ENCODE assay signal across 8 cellular contexts in the genomic region with DNA sequence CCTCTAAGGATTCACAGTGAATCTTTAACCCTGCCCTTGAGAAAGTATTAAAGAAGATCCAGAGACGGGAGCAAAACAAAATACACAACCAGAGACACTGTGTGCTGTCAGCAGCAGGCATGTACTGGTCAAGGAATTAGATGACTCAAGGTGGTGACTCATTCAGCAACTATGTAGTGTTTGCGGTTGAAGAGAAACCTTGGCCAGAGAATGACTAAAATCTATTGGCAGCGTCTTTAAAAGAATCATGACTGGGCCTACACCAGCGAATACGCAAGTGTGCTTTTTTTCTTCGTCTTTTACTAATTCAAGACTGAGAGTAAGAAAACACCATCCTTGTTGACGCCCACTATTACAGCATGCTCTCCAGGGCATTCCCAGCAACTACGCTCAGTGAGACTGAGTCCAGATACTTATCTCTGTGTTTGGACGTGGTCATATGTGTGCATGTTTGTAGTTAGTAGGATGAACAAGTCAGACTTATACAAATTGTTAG.
DNase-seq lines count a peak whose midpoint lies in the region; ATAC-seq and TF ChIP-seq lines count a peak whose summit lies in the region.

No MANE protein-coding gene starts in this region.

- no peak for TF ChIP-seq CTCF in BJ (IDR thresholded peaks at IDR 0.05; ENCODE audit: insufficient read depth, low read depth, low read length)
- TF ChIP-seq CTCF in OCI-LY3 (IDR thresholded peaks at IDR 0.05; ENCODE audit: low read depth, low read length): no peak
- peak; percentile 10 for TF ChIP-seq CTCF in choroid plexus epithelial cell (conservative IDR thresholded peaks at IDR 0.05; ENCODE audit: low read depth, low read length)
- no peak for TF ChIP-seq CTCF in right lobe of liver (IDR thresholded peaks at IDR 0.05)
- TF ChIP-seq CTCF in tibial nerve (IDR thresholded peaks at IDR 0.05): no peak

- H3K79me2 ChIP-seq in OCI-LY3 (ENCODE audit: low read length): no peaks in the 10 kb centered on the region

- TF ChIP-seq POLR2A in right lobe of liver (IDR thresholded peaks at IDR 0.05) (no peak), tibial nerve (IDR thresholded peaks at IDR 0.05) (no peak)

- no peak overlapping the region for H2AFZ ChIP-seq in OCI-LY3 (ENCODE audit: low read depth, low read length)

- intact Hi-C loops in right lobe of liver (cut with DNase I): no loop called here

- no peaks in the 10 kb centered on the region for H3K36me3 ChIP-seq in BJ (ENCODE audit: control insufficient read depth, insufficient read depth, low read length)
- H3K36me3 ChIP-seq in OCI-LY3 (replicated peaks; ENCODE audit: low read depth, low read length): no peaks in the 10 kb centered on the region
- no peaks in the 10 kb centered on the region for H3K36me3 ChIP-seq in right lobe of liver
- H3K36me3 ChIP-seq in tibial nerve: no peaks in the 10 kb centered on the region

- no peak overlapping the region for H3K4me3 ChIP-seq in BJ (ENCODE audit: low read depth, low read length)
- no peak overlapping the region for H3K4me3 ChIP-seq in OCI-LY3 (ENCODE audit: low read length)
- no peak overlapping the region for H3K4me3 ChIP-seq in choroid plexus epithelial cell (ENCODE audit: low read depth, low read length)
- H3K4me3 ChIP-seq in right lobe of liver: no peak overlapping the region
- H3K4me3 ChIP-seq in tibial nerve: no peak overlapping the region

- ATAC-seq in GM19025 (IDR thresholded peaks at IDR 0.05; ENCODE audit: low read depth, unreplicated experiment) (peak; percentile 100), HG03060 (IDR thresholded peaks at IDR 0.05; ENCODE audit: low read depth, unreplicated experiment) (peak; percentile 100), right lobe of liver (peak; percentile 52 to 93 (median 71))

- peak overlapping the region; percentile 53 for H3K4me2 ChIP-seq in OCI-LY3 (ENCODE audit: low read length)

- no peak overlapping the region for H3K27ac ChIP-seq in OCI-LY3 (ENCODE audit: low read length)
- H3K27ac ChIP-seq in right lobe of liver: no peak overlapping the region
- H3K27ac ChIP-seq in tibial nerve: peak overlapping the region in 3 of 4 donors; percentile 51 to 86 (median 69)

- H3K9me3 ChIP-seq in OCI-LY3 (ENCODE audit: insufficient read depth, low read length) (no peaks in the 10 kb centered on the region), right lobe of liver (no peaks in the 10 kb centered on the region), tibial nerve (no peaks in the 10 kb centered on the region)

- peak; percentile 100 for DNase-seq in BJ (ENCODE audit: low read depth)
- DNase-seq in choroid plexus epithelial cell (ENCODE audit: low read depth): peak; percentile 100
- no peak for DNase-seq in right lobe of liver
- peak; percentile 28 to 85 for DNase-seq in tibial nerve (ENCODE audit: low spot score in 2 of 2)
- no peak for DNase-seq in ecto neural progenitor cell (ENCODE audit: low spot score)

- H3K4me1 ChIP-seq in OCI-LY3 (ENCODE audit: low read length): peaks cover 13% of the 10 kb centered on the region
- no peaks in the 10 kb centered on the region for H3K4me1 ChIP-seq in right lobe of liver
- peaks cover 0 to 17% (median 4%) of the 10 kb centered on the region in 4 donors for H3K4me1 ChIP-seq in tibial nerve

- CTCF ChIA-PET in BJ (lab: Yijun Ruan, JAX): interaction anchor here (0.7 kb wide), 1 partner anchor 28 kb away, joined by 3 read pairs; no protein-coding TSS in a partner anchor

- 52% methylated on average over 9 of the region's 9 CpGs for WGBS in right lobe of liver (ENCODE audit: insufficient coverage, low coverage, low lambda C conversion rate, missing lambda C conversion rate)
- WGBS in tibial nerve, 2 donors: 8 to 10% methylated on average over 9 of the region's 9 CpGs

- H3K27me3 ChIP-seq in BJ (ENCODE audit: control insufficient read depth, insufficient read depth, low read length): peaks cover 3% of the 10 kb centered on the region
- H3K27me3 ChIP-seq in OCI-LY3 (ENCODE audit: low read depth, low read length): peaks cover 75% of the 10 kb centered on the region
- H3K27me3 ChIP-seq in right lobe of liver: no peaks in the 10 kb centered on the region
- no peaks in the 10 kb centered on the region for H3K27me3 ChIP-seq in tibial nerve

- POLR2A ChIA-PET in BJ (lab: Charles Lee): no interaction called here

- peak; percentile 80 to 95 for TF ChIP-seq EP300 in tibial nerve (IDR thresholded peaks at IDR 0.05)

- H3K9ac ChIP-seq in OCI-LY3 (ENCODE audit: low read length): no peak overlapping the region

- no peaks in the 10 kb centered on the region for H4K20me1 ChIP-seq in OCI-LY3 (ENCODE audit: insufficient read depth, low read length)

Comparison
In these comparisons a context has a peak if more than half of its experiments do, and no peak if none do; other contexts are left out.
1. DNase-seq: peak in BJ (single experiment), choroid plexus epithelial cell (single experiment) and tibial nerve (2 of 2); none in right lobe of liver (0 of 3) and ecto neural progenitor cell (single experiment).
2. H3K27ac ChIP-seq: peak in tibial nerve (3 of 4); none in OCI-LY3 (single experiment) and right lobe of liver (0 of 3).
3. Peak in every context shown above with its lines, with median percentiles within 50 percentile points of each other: ATAC-seq.